ENCODE assay signal across 9 cellular contexts in genomic region chr9:92438900-92439526, GRCh38. TPM values are rescaled to one million over a fixed set of nuclear protein-coding genes. Genes with fewer than 3 reads are reported as not detected.
DNase-seq lines count a peak whose midpoint lies in the region; ATAC-seq and TF ChIP-seq lines count a peak whose summit lies in the region.
"Had no signal": no experiment of that assay in that cellular context is flagged by ENCODE, and none has a peak within 500 bp of the region (broad histone marks: within the 10 kb centered on the region; RNA-seq: fewer than 3 reads in every experiment).

No MANE protein-coding gene starts in this region.

- no peak overlapping the region for H3K4me3 ChIP-seq in OCI-LY1 (ENCODE audit: low read depth, low read length, poor library complexity, severe bottlenecking)

- no peaks in the 10 kb centered on the region for H3K36me3 ChIP-seq in OCI-LY1 (ENCODE audit: insufficient read depth, low read length)

- no peaks in the 10 kb centered on the region for H3K9me3 Mint-ChIP-seq in endothelial cell (ENCODE audit: unreplicated experiment)

- H3K9me3 ChIP-seq in OCI-LY1 (ENCODE audit: low read length), result no peaks in the 10 kb centered on the region

- in situ Hi-C loops in GM13976 (cut with MboI; ENCODE audit: low sequenced_read_pairs, unreplicated experiment), result loop anchor here (25.0 kb wide), 1 partner anchor 302 kb away; no protein-coding TSS in a partner anchor

- H3K79me2 ChIP-seq in OCI-LY1 (ENCODE audit: insufficient read depth, low read length), result no peaks in the 10 kb centered on the region

- H4K20me1 ChIP-seq in OCI-LY1 (ENCODE audit: insufficient read depth, low read length), result no peaks in the 10 kb centered on the region

- no peak overlapping the region for H3K4me2 ChIP-seq in OCI-LY1 (ENCODE audit: low read length)

- H3K9ac ChIP-seq in OCI-LY1 (ENCODE audit: low read length), result no peak overlapping the region

- H3K27ac Mint-ChIP-seq in endothelial cell (ENCODE audit: unreplicated experiment), result no peak overlapping the region

- H3K4me1 ChIP-seq in OCI-LY1 (ENCODE audit: insufficient read depth, low read length, severe bottlenecking), result no peaks in the 10 kb centered on the region

- ATAC-seq in GM21576 (IDR thresholded peaks at IDR 0.05; ENCODE audit: unreplicated experiment), result no peak

- H3K4me1 Mint-ChIP-seq in endothelial cell (ENCODE audit: unreplicated experiment), result no peaks in the 10 kb centered on the region

- H2AFZ ChIP-seq in OCI-LY1 (ENCODE audit: low read length), result no peak overlapping the region

- H3K27me3 ChIP-seq in OCI-LY1 (ENCODE audit: insufficient read depth, low read length), result no peaks in the 10 kb centered on the region

- H3K36me3 Mint-ChIP-seq in endothelial cell (ENCODE audit: low read depth, unreplicated experiment), result no peaks in the 10 kb centered on the region

- no peak overlapping the region for H3K4me3 Mint-ChIP-seq in endothelial cell (ENCODE audit: unreplicated experiment)

- TF ChIP-seq CTCF in OCI-LY1 (IDR thresholded peaks at IDR 0.05; ENCODE audit: low read length) (peak; percentile 31), endothelial cell (IDR thresholded peaks at IDR 0.05; ENCODE audit: unreplicated experiment) (peak; percentile 26), GM13976 (IDR thresholded peaks at IDR 0.05; ENCODE audit: borderline replicate concordance, control extremely low read depth, extremely low read depth, insufficient read depth, missing control alignments) (no peak)

- DNase-seq in NCI-H1105 treated with DMSO at 0.1 percent for 48 hours (lab: John Stamatoyannopoulos, UW), result peak; percentile 5
- DNase-seq in NCI-H1105 (lab: John Stamatoyannopoulos, UW), result no peak
- no peak for DNase-seq in endothelial cell (ENCODE audit: low spot score)
- peak; percentile 1 for DNase-seq in pulmonary artery endothelial cell (ENCODE audit: low read depth, low spot score)
- no peak for DNase-seq in central memory CD4-positive, alpha-beta T cell
- DNase-seq in GM13976 (ENCODE audit: low spot score), result no peak
- DNase-seq: activated CD4-positive, alpha-beta T cell treated with anti-CD3 and anti-CD28 coated beads for 48 hours had no signal

- no peak overlapping the region for H3K27ac ChIP-seq in OCI-LY1 (ENCODE audit: low read depth, low read length, poor library complexity, severe bottlenecking)

- H3F3A ChIP-seq in OCI-LY1 (ENCODE audit: insufficient read depth, low read length), result no peaks in the 10 kb centered on the region

- no peaks in the 10 kb centered on the region for H3K27me3 Mint-ChIP-seq in endothelial cell (ENCODE audit: unreplicated experiment)

- H3K9me2 ChIP-seq in OCI-LY1 (ENCODE audit: low read depth, low read length), result no peaks in the 10 kb centered on the region

RNA-seq across cellular contexts. Expression of gene OMD, which starts 14.7 kb away (rescaled TPM):
- total RNA-seq in endothelial cell (ENCODE audit: unreplicated experiment) (not detected), pulmonary artery endothelial cell (0.04 and 0.07 TPM in 2 replicates)

RNA-seq across cellular contexts. Expression of gene OGN, which starts 34.6 kb away (rescaled TPM):
- total RNA-seq in endothelial cell (ENCODE audit: unreplicated experiment) (not detected), pulmonary artery endothelial cell (not detected in 2 replicates)

RNA-seq across cellular contexts. Expression of gene ASPN, which starts 43.3 kb away (rescaled TPM):
- total RNA-seq in endothelial cell (ENCODE audit: unreplicated experiment) (not detected), pulmonary artery endothelial cell (0.07 and 0.11 TPM in 2 replicates)

Comparison
In these comparisons a context has a peak if more than half of its experiments do, and no peak if none do; other contexts are left out.
1. DNase-seq: peak in NCI-H1105 treated with DMSO at 0.1 percent for 48 hours (single experiment) and pulmonary artery endothelial cell (single experiment); none in NCI-H1105 (single experiment), endothelial cell (single experiment), central memory CD4-positive, alpha-beta T cell (single experiment) and GM13976 (single experiment).